8 cellular contexts compared by ENCODE assay signal in genomic region chr9:35689601-35690446, GRCh38. TPM values are rescaled to one million over a fixed set of nuclear protein-coding genes. Genes with fewer than 3 reads are reported as not detected.
DNase-seq lines count a peak whose midpoint lies in the region; ATAC-seq and TF ChIP-seq lines count a peak whose summit lies in the region.

Gene TPM2 (minus strand): TSS chr9:35689925. CDS start chr9:35689817, 108 bp downstream.

- 8 to 49% (median 9%) methylated on average over 18 to 67 of the region's 67 CpGs for WGBS in heart left ventricle, 4 donors

- peak; percentile 42 to 72 for TF ChIP-seq POLR2A in heart left ventricle (IDR thresholded peaks at IDR 0.05)

- H3K9me3 ChIP-seq in heart left ventricle, result no peaks in the 10 kb centered on the region

- peak within 1 kb of the TSS; percentile 46 for H3K27ac Mint-ChIP-seq in activated T-cell treated with anti-CD3 and anti-CD28 coated beads, Interleukin-2, amount 50 U/mL, for 72 hours
- H3K27ac Mint-ChIP-seq in activated naive CD8-positive, alpha-beta T cell treated with anti-CD3 and anti-CD28 coated beads for 36 hours, result peak within 1 kb of the TSS; percentile 74
- H3K27ac Mint-ChIP-seq in progenitor cell of endocrine pancreas, result peak within 1 kb of the TSS; percentile 44

- peak within 1 kb of the TSS; percentile 88 to 98 (median 97) for H3K27ac ChIP-seq in heart left ventricle

- H3K9me3 Mint-ChIP-seq in activated T-cell treated with anti-CD3 and anti-CD28 coated beads, Interleukin-2, amount 50 U/mL, for 72 hours, result no peaks in the 10 kb centered on the region
- H3K9me3 Mint-ChIP-seq in activated naive CD8-positive, alpha-beta T cell treated with anti-CD3 and anti-CD28 coated beads for 36 hours, result no peaks in the 10 kb centered on the region
- H3K9me3 Mint-ChIP-seq in progenitor cell of endocrine pancreas (ENCODE audit: low read depth), result no peaks in the 10 kb centered on the region

- no peaks in the 10 kb centered on the region for H3K27me3 ChIP-seq in heart left ventricle

- H3K4me3 Mint-ChIP-seq in activated T-cell treated with anti-CD3 and anti-CD28 coated beads, Interleukin-2, amount 50 U/mL, for 72 hours, result peak within 1 kb of the TSS; percentile 81 to 87
- peak within 1 kb of the TSS; percentile 82 for H3K4me3 Mint-ChIP-seq in activated naive CD8-positive, alpha-beta T cell treated with anti-CD3 and anti-CD28 coated beads for 36 hours
- peak within 1 kb of the TSS; percentile 79 for H3K4me3 Mint-ChIP-seq in progenitor cell of endocrine pancreas (ENCODE audit: low read depth)

- DNase-seq in activated T-cell treated with anti-CD3 and anti-CD28 coated beads, Interleukin-2, amount 50 U/mL, for 72 hours, result no peak
- DNase-seq in activated T-cell treated with anti-CD3 and anti-CD28 coated beads, Interleukin-2, amount 50 U/mL, for 48 hours, result no peak
- no peak for DNase-seq in activated naive CD8-positive, alpha-beta T cell treated with anti-CD3 and anti-CD28 coated beads for 36 hours
- peak; percentile 87 to 91 (median 88) for DNase-seq in heart left ventricle
- DNase-seq in progenitor cell of endocrine pancreas (ENCODE audit: low spot score, unreplicated experiment), result peak; percentile 18
- DNase-seq in D341Med (ENCODE audit: low spot score), result no peak
- DNase-seq in NK-92 (lab: John Stamatoyannopoulos, UW; ENCODE audit: unreplicated experiment), result no peak

- peak in 1 of 2 donors; percentile 4 for ATAC-seq in activated T-cell treated with anti-CD3 and anti-CD28 coated beads, Interleukin-2, amount 50 U/mL, for 72 hours (replicated peaks in 1 of 2)
- ATAC-seq in heart left ventricle, result peak; percentile 68 to 80 (median 74)
- no peak for ATAC-seq in HG02885 (IDR thresholded peaks at IDR 0.05; ENCODE audit: poor library complexity, unreplicated experiment)

- H3K4me3 ChIP-seq in heart left ventricle, result peak within 1 kb of the TSS; percentile 61 to 93 (median 74)

- no peaks in the 10 kb centered on the region for H3K36me3 Mint-ChIP-seq in activated T-cell treated with anti-CD3 and anti-CD28 coated beads, Interleukin-2, amount 50 U/mL, for 72 hours (ENCODE audit: insufficient read depth in 2 of 2)
- H3K36me3 Mint-ChIP-seq in activated naive CD8-positive, alpha-beta T cell treated with anti-CD3 and anti-CD28 coated beads for 36 hours, result no peaks in the 10 kb centered on the region
- H3K36me3 Mint-ChIP-seq in progenitor cell of endocrine pancreas (ENCODE audit: insufficient read depth), result no peaks in the 10 kb centered on the region

- intact Hi-C loops in heart left ventricle (cut with DNase I), result loop anchor here in 8 of 10 donors (1.0 to 10.0 kb wide), 7 partner anchors 31 to 85 kb away; partner anchors contain the start of genes CCDC107 (in 6 of the 8), RMRP (in 6 of the 8) and TESK1 (in 1 of the 8)

- TF ChIP-seq CTCF in heart left ventricle (IDR thresholded peaks at IDR 0.05) (no peak), progenitor cell of endocrine pancreas (IDR thresholded peaks at IDR 0.05; ENCODE audit: unreplicated experiment) (no peak)

- H3K4me1 ChIP-seq in heart left ventricle, result peaks cover 2 to 52% (median 28%) of the 10 kb centered on the region in 12 donors

- peaks cover 0 to 17% (median 10%) of the 10 kb centered on the region in 9 donors for H3K36me3 ChIP-seq in heart left ventricle

- H3K27me3 Mint-ChIP-seq in activated T-cell treated with anti-CD3 and anti-CD28 coated beads, Interleukin-2, amount 50 U/mL, for 72 hours (ENCODE audit: low read depth), result no peaks in the 10 kb centered on the region
- no peaks in the 10 kb centered on the region for H3K27me3 Mint-ChIP-seq in activated naive CD8-positive, alpha-beta T cell treated with anti-CD3 and anti-CD28 coated beads for 36 hours
- H3K27me3 Mint-ChIP-seq in progenitor cell of endocrine pancreas, result peaks cover 13% of the 10 kb centered on the region

- H3K4me1 Mint-ChIP-seq in activated T-cell treated with anti-CD3 and anti-CD28 coated beads, Interleukin-2, amount 50 U/mL, for 72 hours (ENCODE audit: low read depth), result peaks cover 35% of the 10 kb centered on the region
- H3K4me1 Mint-ChIP-seq in activated naive CD8-positive, alpha-beta T cell treated with anti-CD3 and anti-CD28 coated beads for 36 hours, result peaks cover 16% of the 10 kb centered on the region
- peaks cover 5% of the 10 kb centered on the region for H3K4me1 Mint-ChIP-seq in progenitor cell of endocrine pancreas (ENCODE audit: low read depth)

RNA-seq across cellular contexts. Expression of gene TPM2, which starts in this region (rescaled TPM):
- total RNA-seq in activated T-cell treated with anti-CD3 and anti-CD28 coated beads, Interleukin-2, amount 50 U/mL, for 72 hours, result 1 to 10 TPM; 5.4 to 7.8 TPM
- 1 to 10 TPM; 3.3 to 4.6 TPM for total RNA-seq in activated naive CD8-positive, alpha-beta T cell treated with anti-CD3 and anti-CD28 coated beads for 36 hours
- total RNA-seq in heart left ventricle (1,000 to 10,000 TPM in 3 of 9 donors, 100 to 1,000 TPM in 6; 621 to 1,314 (median 858) TPM), progenitor cell of endocrine pancreas (24.3 and 32.4 TPM in 2 replicates)
- 1,000 to 10,000 TPM in 1 of 2 donors, 100 to 1,000 TPM in 1; 761 to 2,450 TPM for polyA plus RNA-seq in heart left ventricle

Comparison
In these comparisons a context has a peak if more than half of its experiments do, and no peak if none do; other contexts are left out.
1. RNA of gene TPM2 (total RNA-seq): 621 to 1,314 TPM in heart left ventricle; 24.3 to 32.4 TPM in progenitor cell of endocrine pancreas, 5.4 to 7.8 TPM in activated T-cell treated with anti-CD3 and anti-CD28 coated beads, Interleukin-2, amount 50 U/mL, for 72 hours and 3.3 to 4.6 TPM in activated naive CD8-positive, alpha-beta T cell treated with anti-CD3 and anti-CD28 coated beads for 36 hours; every median in the first group is over 10 times any median in the second.
2. DNase-seq: peak in heart left ventricle (5 of 5) and progenitor cell of endocrine pancreas (single experiment); none in activated T-cell treated with anti-CD3 and anti-CD28 coated beads, Interleukin-2, amount 50 U/mL, for 72 hours (0 of 2), activated T-cell treated with anti-CD3 and anti-CD28 coated beads, Interleukin-2, amount 50 U/mL, for 48 hours (0 of 2), activated naive CD8-positive, alpha-beta T cell treated with anti-CD3 and anti-CD28 coated beads for 36 hours (single experiment), D341Med (single experiment) and NK-92 (single experiment).
3. Peak in every context shown above with its lines, with median percentiles within 50 percentile points of each other: H3K27ac Mint-ChIP-seq and H3K4me3 Mint-ChIP-seq.